ENCODE assay signal across 14 cellular contexts in genomic region chr1:52037402-52037814, GRCh38. TPM values are rescaled to one million over a fixed set of nuclear protein-coding genes. Genes with fewer than 3 reads are reported as not detected.
DNase-seq lines count a peak whose midpoint lies in the region; ATAC-seq and TF ChIP-seq lines count a peak whose summit lies in the region.
"Had no signal": no experiment of that assay in that cellular context is flagged by ENCODE, and none has a peak within 500 bp of the region (broad histone marks: within the 10 kb centered on the region; RNA-seq: fewer than 3 reads in every experiment).

No MANE protein-coding gene starts in this region.

- H3K36me3 ChIP-seq in prostate gland (no peaks in the 10 kb centered on the region), esophagus muscularis mucosa (peaks cover 19 to 53% (median 33%) of the 10 kb centered on the region in 4 donors)

- DNase-seq in HuH-7 (ENCODE audit: low spot score) (peak; percentile 65), NCI-H2196 treated with DMSO at 0.1 percent for 48 hours (lab: John Stamatoyannopoulos, UW; ENCODE audit: unreplicated experiment) (peak; percentile 64), fibroblast of gingiva (ENCODE audit: low read depth) (peak; percentile 59), prostate gland (ENCODE audit: low spot score) (peak; percentile 36), esophagus muscularis mucosa (ENCODE audit: extremely low spot score) (no peak), SIG-M5 treated with dmso at 0.1 percent for 504 hours (lab: John Stamatoyannopoulos, UW; ENCODE audit: unreplicated experiment) (no peak)
- DNase-seq: activated gamma-delta T cell treated with Interleukin-2 at 50 U/mL for 16 hours; left ventricle myocardium superior; naive thymus-derived CD8-positive, alpha-beta T cell; NCI-H345 had no signal

- H3K27me3 ChIP-seq in prostate gland (replicated peaks; ENCODE audit: insufficient read depth) (no peaks in the 10 kb centered on the region), esophagus muscularis mucosa (no peaks in the 10 kb centered on the region)

- H3K9me3 ChIP-seq in prostate gland: no peaks in the 10 kb centered on the region
- no peaks in the 10 kb centered on the region for H3K9me3 ChIP-seq in esophagus muscularis mucosa

- H3K27ac ChIP-seq in prostate gland (no peak overlapping the region), esophagus muscularis mucosa (replicated peaks in 1 of 4) (no peak overlapping the region)
- H3K27ac ChIP-seq: PC-9 had no signal

- no peak for TF ChIP-seq EP300 in esophagus muscularis mucosa (IDR thresholded peaks at IDR 0.05)

- no peak for ATAC-seq in GM21526 (IDR thresholded peaks at IDR 0.05; ENCODE audit: low FRiP score, unreplicated experiment)
- ATAC-seq: esophagus mucosa; left ventricle myocardium superior; naive thymus-derived CD8-positive, alpha-beta T cell; SK-N-SH treated with all-trans-retinoic acid at 6 μM for 48 hours had no signal

- WGBS in prostate gland: 76% methylated on average over 5 of the region's 5 CpGs
- WGBS in esophagus muscularis mucosa: 64% methylated on average over 2 of the region's 5 CpGs

- peaks cover under 1% of the 10 kb centered on the region for H3K4me1 ChIP-seq in prostate gland (replicated peaks)
- peaks cover 6 to 13% (median 9%) of the 10 kb centered on the region in 4 donors for H3K4me1 ChIP-seq in esophagus muscularis mucosa

- H3K4me3 ChIP-seq in prostate gland: no peak overlapping the region
- H3K4me3 ChIP-seq in esophagus muscularis mucosa: no peak overlapping the region
- H3K4me3 ChIP-seq: PC-9 had no signal

- intact Hi-C loops in prostate gland (cut with DNase I): no loop called here
- intact Hi-C loops in esophagus muscularis mucosa (cut with DNase I): no loop called here

- TF ChIP-seq CTCF in prostate gland (IDR thresholded peaks at IDR 0.05): no peak
- TF ChIP-seq CTCF in esophagus muscularis mucosa (IDR thresholded peaks at IDR 0.05): no peak

- TF ChIP-seq POLR2A in prostate gland (IDR thresholded peaks at IDR 0.05) (no peak), esophagus muscularis mucosa (IDR thresholded peaks at IDR 0.05; ENCODE audit: low read depth) (no peak)

RNA-seq across cellular contexts. Expression of gene KTI12, which starts 3.8 kb away (rescaled TPM):
- 10 to 100 TPM in 1 of 2 donors, 1 to 10 TPM in 1; 9.2 to 15.0 TPM for total RNA-seq in prostate gland
- 10 to 100 TPM in 1 of 4 donors, 1 to 10 TPM in 3; 6.6 to 11.1 (median 8.8) TPM for total RNA-seq in esophagus muscularis mucosa

RNA-seq across cellular contexts. Expression of gene TXNDC12, which starts 17.6 kb away (rescaled TPM):
- total RNA-seq in prostate gland: 10 to 100 TPM; 46.1 to 70.6 TPM
- total RNA-seq in esophagus muscularis mucosa: 10 to 100 TPM; 13.7 to 25.8 (median 15.8) TPM

RNA-seq across cellular contexts. Expression of gene BTF3L4, which starts 18.7 kb away (rescaled TPM):
- total RNA-seq in prostate gland: 10 to 100 TPM; 34.7 to 39.0 TPM
- total RNA-seq in esophagus muscularis mucosa: 10 to 100 TPM; 22.6 to 48.5 (median 30.2) TPM

RNA-seq across cellular contexts. Expression of gene RAB3B, which starts 46.9 kb away (rescaled TPM):
- total RNA-seq in prostate gland: 10 to 100 TPM in 1 of 2 donors, 1 to 10 TPM in 1; 8.5 to 23.6 TPM
- total RNA-seq in esophagus muscularis mucosa: 1 to 10 TPM in 1 of 4 donors, under 1 TPM in 3; 0.42 to 1.3 (median 0.83) TPM
- total RNA-seq: left ventricle myocardium superior had no signal

Comparison
In these comparisons a context has a peak if more than half of its experiments do, and no peak if none do; other contexts are left out.
1. DNase-seq: peak in HuH-7 (single experiment), NCI-H2196 treated with DMSO at 0.1 percent for 48 hours (single experiment), fibroblast of gingiva (single experiment) and prostate gland (single experiment); none in esophagus muscularis mucosa (single experiment) and SIG-M5 treated with dmso at 0.1 percent for 504 hours (single experiment).